ENCODE assay signal across 12 cellular contexts in the genomic region with DNA sequence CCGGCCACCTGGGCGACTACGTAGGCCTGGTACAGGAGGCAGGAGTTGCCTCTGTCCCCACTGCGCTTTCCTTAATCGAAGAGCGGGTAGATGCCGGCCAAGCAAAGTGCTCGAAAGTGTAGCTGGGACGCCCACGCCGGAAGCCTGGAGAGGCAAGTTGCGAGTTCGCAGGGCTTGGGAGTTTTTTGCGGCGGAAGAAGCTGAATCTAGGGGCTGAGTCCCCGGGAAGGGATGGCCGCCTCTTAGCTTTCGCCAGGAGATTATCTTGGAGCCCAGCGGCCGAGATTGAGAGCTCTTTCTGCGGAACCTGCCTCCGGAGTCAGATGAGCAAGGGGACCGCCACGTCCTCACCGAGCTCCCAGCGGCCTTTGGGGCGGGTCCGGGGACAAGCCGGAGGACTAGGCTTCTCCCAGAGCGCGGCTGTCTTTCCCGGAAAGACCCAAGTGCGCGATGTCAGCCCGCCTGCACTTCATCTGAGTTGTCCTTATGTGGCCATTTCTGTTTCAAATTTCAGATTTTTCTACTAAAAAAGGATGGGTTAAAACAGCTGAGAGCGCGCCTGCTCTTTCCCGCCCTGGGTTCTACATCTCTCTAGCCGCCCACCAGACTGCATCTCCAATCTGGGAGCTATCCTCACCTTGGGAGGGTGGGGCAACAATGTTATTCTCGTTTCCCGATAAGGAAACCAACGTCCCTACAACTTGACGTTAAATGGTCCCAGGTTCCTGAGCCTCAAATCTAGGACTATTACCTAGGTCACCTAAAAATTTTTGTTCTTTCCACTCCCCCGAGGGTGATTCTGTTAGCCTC. TPM values are rescaled to one million over a fixed set of nuclear protein-coding genes. Genes with fewer than 3 reads are reported as not detected.
DNase-seq lines count a peak whose midpoint lies in the region; FAIRE-seq and TF ChIP-seq lines count a peak whose summit lies in the region.
"Had no signal": no experiment of that assay in that cellular context is flagged by ENCODE, and none has a peak within 500 bp of the region (broad histone marks: within the 10 kb centered on the region; RNA-seq: fewer than 3 reads in every experiment).

No MANE protein-coding gene starts in this region.

- peaks cover 9% of the 10 kb centered on the region for H3K4me1 Mint-ChIP-seq in MCF 10A (ENCODE audit: insufficient read depth, unreplicated experiment)

- no peaks in the 10 kb centered on the region for H3K27me3 Mint-ChIP-seq in MCF 10A (ENCODE audit: insufficient read depth, unreplicated experiment)

- peaks cover 0 to 6% of the 10 kb centered on the region in 2 donors for H3K4me1 ChIP-seq in breast epithelium
- H3K4me1 ChIP-seq in endothelial cell of umbilical vein (ENCODE audit: control insufficient read depth, extremely low read depth, insufficient read depth, low read length) = peaks cover 6% of the 10 kb centered on the region
- H3K4me1 ChIP-seq in muscle layer of duodenum (ENCODE audit: control insufficient read depth in 1 of 2, insufficient read depth in 2 of 2, low read length in 2 of 2) = peaks cover 0 to 12% of the 10 kb centered on the region in 2 donors

- H3K27ac ChIP-seq in breast epithelium (peak overlapping the region; percentile 50 to 91), endothelial cell of umbilical vein (ENCODE audit: insufficient read depth, low read depth, low read length) (no peak overlapping the region), muscle layer of duodenum (ENCODE audit: low read length) (no peak overlapping the region)
- H3K27ac ChIP-seq: C4-2B had no signal

- H3K9me3 Mint-ChIP-seq in MCF 10A (ENCODE audit: unreplicated experiment) = no peaks in the 10 kb centered on the region
- H3K9me3 Mint-ChIP-seq: activated T-helper 2 cell treated with anti-CD3 and anti-CD28 coated beads, Interferon-gamma antibody, Interleukin-2, Interleukin-4, amounts not matched to agents 10 μg/mL and 5 μg/mL and 100 μg/mL, durations not matched to agents 14 hours and 24 hours and 36 hours had no signal

- TF ChIP-seq CTCF in breast epithelium (IDR thresholded peaks at IDR 0.05) (no peak), MCF 10A (IDR thresholded peaks at IDR 0.05; ENCODE audit: unreplicated experiment) (no peak), endothelial cell of umbilical vein (IDR thresholded peaks at IDR 0.05; ENCODE audit: extremely low read depth in 1 of 2, insufficient read depth in 1 of 2, low read depth in 1 of 2, low read length in 2 of 2) (no peak)

- H2AFZ ChIP-seq in endothelial cell of umbilical vein (ENCODE audit: low read depth, low read length) = no peak overlapping the region

- no peaks in the 10 kb centered on the region for H3K36me3 Mint-ChIP-seq in MCF 10A (ENCODE audit: insufficient read depth, unreplicated experiment)

- dilution Hi-C loops in endothelial cell of umbilical vein (cut with MboI; ENCODE audit: extremely low pct_ligation_motif_present, low sequenced_read_pairs) = no loop called here

- H3K9me1 ChIP-seq in endothelial cell of umbilical vein (replicated peaks; ENCODE audit: control insufficient read depth, extremely low read depth, insufficient read depth, low read length) = no peaks in the 10 kb centered on the region

- H3K4me3 ChIP-seq in breast epithelium (peak overlapping the region; percentile 30 to 63 (median 44)), endothelial cell of umbilical vein (replicated peaks in 1 of 3; ENCODE audit: insufficient read depth in 1 of 3, low read depth in 1 of 3, low read length in 3 of 3) (no peak overlapping the region), muscle layer of duodenum (ENCODE audit: low read depth in 1 of 2, low read length in 2 of 2) (peak overlapping the region; percentile 30 to 35)

- no peaks in the 10 kb centered on the region for H4K20me1 ChIP-seq in endothelial cell of umbilical vein (replicated peaks; ENCODE audit: control insufficient read depth, extremely low read depth, insufficient read depth, low read length)

- intact Hi-C loops in breast epithelium (cut with DNase I; ENCODE audit: low total_unique reads) = no loop called here
- intact Hi-C loops in MCF 10A (cut with micrococcal nuclease) = loop anchor here (5.0 kb wide), 1 partner anchor 38 kb away; no protein-coding TSS in a partner anchor
- intact Hi-C loops in endothelial cell of umbilical vein (cut with micrococcal nuclease) = loop anchor here (5.0 to 10.0 kb wide), 2 partner anchors 142 to 926 kb away; partner anchors contain the start of gene WARS2

- POLR2A ChIA-PET in MCF 10A (lab: Yijun Ruan, JAX) = interaction anchor here (0.6 kb wide), 1 partner anchor 292 kb away, joined by 3 read pairs; no protein-coding TSS in a partner anchor
- POLR2A ChIA-PET in endothelial cell of umbilical vein (lab: Charles Lee) = no interaction called here

- no peak overlapping the region for H3K27ac Mint-ChIP-seq in MCF 10A (ENCODE audit: low read depth, unreplicated experiment)
- H3K27ac Mint-ChIP-seq: activated T-helper 2 cell treated with anti-CD3 and anti-CD28 coated beads, Interferon-gamma antibody, Interleukin-2, Interleukin-4, amounts not matched to agents 10 μg/mL and 5 μg/mL and 100 μg/mL, durations not matched to agents 14 hours and 24 hours and 36 hours had no signal

- H3K36me3 ChIP-seq in breast epithelium (no peaks in the 10 kb centered on the region), endothelial cell of umbilical vein (ENCODE audit: control insufficient read depth in 2 of 2, extremely low read depth in 1 of 2, insufficient read depth in 2 of 2, low read length in 2 of 2) (no peaks in the 10 kb centered on the region), muscle layer of duodenum (ENCODE audit: control insufficient read depth in 1 of 2, insufficient read depth in 2 of 2, low read length in 2 of 2) (no peaks in the 10 kb centered on the region)

- H3K27me3 ChIP-seq in breast epithelium (peaks cover 0 to 76% of the 10 kb centered on the region in 2 donors), endothelial cell of umbilical vein (ENCODE audit: control insufficient read depth in 2 of 2, insufficient read depth in 2 of 2, low read length in 2 of 2) (peaks cover 85 to 95% of the 10 kb centered on the region in 2 experiments), muscle layer of duodenum (ENCODE audit: low read depth, low read length) (peaks cover 92% of the 10 kb centered on the region)

- no peak overlapping the region for H3K4me3 Mint-ChIP-seq in MCF 10A (ENCODE audit: unreplicated experiment)

- H3K79me2 ChIP-seq in endothelial cell of umbilical vein (ENCODE audit: control insufficient read depth, insufficient read depth, low read length) = no peaks in the 10 kb centered on the region

- H3K9ac ChIP-seq in endothelial cell of umbilical vein (replicated peaks; ENCODE audit: extremely low read depth, insufficient read depth, low read length) = no peak overlapping the region

- no TSS peak for BruUV-seq in MCF 10A (replicated peaks; lab: Mats Ljungman, UMichigan)
- no TSS peak for BruUV-seq in endothelial cell of umbilical vein (replicated peaks; lab: Mats Ljungman, UMichigan)

- TF ChIP-seq POLR2A in breast epithelium (IDR thresholded peaks at IDR 0.05) (no peak), endothelial cell of umbilical vein (IDR thresholded peaks at IDR 0.05; ENCODE audit: low read depth, low read length) (no peak)

- CTCF ChIA-PET in MCF 10A (lab: Yijun Ruan, JAX) = interaction anchor here (0.6 kb wide), 3 partner anchors 19 to 676 kb away, joined by 3 to 4 read pairs (median 3); no protein-coding TSS in a partner anchor
- CTCF ChIA-PET in endothelial cell of umbilical vein (lab: Charles Lee) = interaction anchor here (1.4 to 1.6 kb wide), 2 partner anchors 8 to 13 kb away, joined by 4 to 18 read pairs; no protein-coding TSS in a partner anchor

- FAIRE-seq in endothelial cell of umbilical vein (lab: Jason Lieb, UNC) = no peak

- H3K9me3 ChIP-seq in breast epithelium = no peaks in the 10 kb centered on the region
- no peaks in the 10 kb centered on the region for H3K9me3 ChIP-seq in endothelial cell of umbilical vein (replicated peaks; ENCODE audit: control insufficient read depth, insufficient read depth, low read length)
- peaks cover 0 to 3% of the 10 kb centered on the region in 2 donors for H3K9me3 ChIP-seq in muscle layer of duodenum (ENCODE audit: control insufficient read depth in 1 of 2, low read length in 2 of 2)

- DNase-seq in breast epithelium (ENCODE audit: low spot score in 2 of 2) (no peak), MCF 10A (ENCODE audit: unreplicated experiment) (no peak), endothelial cell of umbilical vein (ENCODE audit: low read depth, low spot score) (no peak), ureter (ENCODE audit: low spot score) (peak; percentile 37), COLO829 (ENCODE audit: low spot score) (no peak), SK-N-DZ (ENCODE audit: low spot score) (no peak)
- no peak for DNase-seq in stimulated activated CD8-positive, alpha-beta memory T cell treated with anti-CD3 and anti-CD28 coated beads, Interleukin-4, amount 100 ng/mL, for 48 hours
- DNase-seq: HCEC 1CT, naive B cell had no signal

- no peak overlapping the region for H3K4me2 ChIP-seq in endothelial cell of umbilical vein (ENCODE audit: insufficient read depth, low read length)

TF ChIP-seq in endothelial cell of umbilical vein, 7 proteins besides CTCF, POLR2A, EP300 and RAD21:
- no peak for TF ChIP-seq JUN (IDR thresholded peaks at IDR 0.05; ENCODE audit: borderline replicate concordance, insufficient read depth, insufficient read length, low read depth)
- TF ChIP-seq EZH2 (IDR thresholded peaks at IDR 0.05; ENCODE audit: borderline replicate concordance, low read depth, low read length, severe bottlenecking) = peak; percentile 80

RNA-seq across cellular contexts. Expression of gene TBX15, which starts 12.4 kb away (rescaled TPM):
- total RNA-seq in breast epithelium (10 to 100 TPM in 2 of 3 donors, 1 to 10 TPM in 1; 5.9 to 60.0 (median 34.1) TPM), MCF 10A (2022) (0.09 and 0.15 TPM in 2 replicates), endothelial cell of umbilical vein (not detected in 2 replicates), ureter (not detected)
- 0.01 and 0.05 TPM in 2 replicates for polyA plus RNA-seq in endothelial cell of umbilical vein
- polyA plus RNA-seq in endothelial cell of umbilical vein (2011; cell fraction: cytosol; rRNA removed) = 0.03 TPM in 1 of 2 replicates, not detected in the other
- 0.07 TPM in 1 of 2 replicates, not detected in the other for polyA plus RNA-seq in endothelial cell of umbilical vein (2011; cell fraction: nucleus; rRNA removed)
- not detected in 2 replicates for polyA plus RNA-seq in endothelial cell of umbilical vein (2012)
- 0.08 TPM in 1 of 2 replicates, not detected in the other for polyA minus RNA-seq in endothelial cell of umbilical vein
- polyA minus RNA-seq in endothelial cell of umbilical vein (2011; cell fraction: cytosol; rRNA and poly(A)+ RNA removed) = not detected
- 0.10 TPM in 1 of 2 replicates, not detected in the other for polyA minus RNA-seq in endothelial cell of umbilical vein (2011; cell fraction: nucleus; rRNA and poly(A)+ RNA removed)
- not detected in 2 replicates for polyA plus RNA-seq in SK-N-DZ (2014; cell fraction: cytosol; rRNA removed)
- not detected in 2 replicates for polyA plus RNA-seq in SK-N-DZ (2014; cell fraction: nucleus; rRNA removed)
- total RNA-seq: activated T-helper 2 cell treated with anti-CD3 and anti-CD28 coated beads, Interferon-gamma antibody, Interleukin-2, Interleukin-4, amounts not matched to agents 10 μg/mL and 5 μg/mL and 100 μg/mL, durations not matched to agents 14 hours and 24 hours and 36 hours had no signal

Comparison
In these comparisons a context has a peak if more than half of its experiments do, and no peak if none do; other contexts are left out.
1. H3K27ac ChIP-seq: peak in breast epithelium (2 of 2); none in endothelial cell of umbilical vein (single experiment) and muscle layer of duodenum (single experiment).
2. H3K4me3 ChIP-seq: peak in breast epithelium (3 of 3) and muscle layer of duodenum (2 of 2); none in endothelial cell of umbilical vein (0 of 3).